In genomic region chr2:234335676-234336228, GRCh38 we compare ENCODE assay signal across 8 cellular contexts.
DNase-seq lines count a peak whose midpoint lies in the region; ATAC-seq and TF ChIP-seq lines count a peak whose summit lies in the region.
"Had no signal": no experiment of that assay in that cellular context is flagged by ENCODE, and none has a peak within 500 bp of the region (broad histone marks: within the 10 kb centered on the region; RNA-seq: fewer than 3 reads in every experiment).

No MANE protein-coding gene starts in this region.

- TF ChIP-seq CTCF in choroid plexus epithelial cell (conservative IDR thresholded peaks at IDR 0.05; ENCODE audit: low read depth, low read length) (no peak), lung (IDR thresholded peaks at IDR 0.05; ENCODE audit: control extremely low read depth, extremely low read depth) (no peak)

- H3K4me1 ChIP-seq in lung (ENCODE audit: control insufficient read depth in 2 of 2, insufficient read depth in 2 of 2, low read length in 2 of 2): peaks cover 0 to 3% of the 10 kb centered on the region in 2 donors

- H3K27ac ChIP-seq in lung (ENCODE audit: low read depth in 1 of 2, low read length in 1 of 2): no peak overlapping the region
- H3K27ac ChIP-seq: SK-N-MC had no signal

- H3K36me3 ChIP-seq in lung (ENCODE audit: control insufficient read depth in 2 of 2, insufficient read depth in 2 of 2, low read length in 2 of 2): no peaks in the 10 kb centered on the region

- peak; percentile 58 for DNase-seq in HK-2 (ENCODE audit: unreplicated experiment)
- DNase-seq in activated CD4-positive, alpha-beta T cell treated with anti-CD3 and anti-CD28 coated beads for 24 hours (ENCODE audit: low read depth in 2 of 2): peak; percentile 11 to 16
- peak; percentile 74 for DNase-seq in choroid plexus epithelial cell (ENCODE audit: low read depth)
- DNase-seq in lung (ENCODE audit: low spot score): peak; percentile 56
- DNase-seq in stimulated activated CD8-positive, alpha-beta memory T cell treated with anti-CD3 and anti-CD28 coated beads, Interleukin-15, amount 100 ng/mL, for 48 hours (ENCODE audit: low read depth in 2 of 2): peak; percentile 17 to 18
- DNase-seq in UCSD-AML1 (lab: John Stamatoyannopoulos, UW; ENCODE audit: unreplicated experiment): no peak

- no peak overlapping the region for H3K4me3 ChIP-seq in choroid plexus epithelial cell (ENCODE audit: low read depth, low read length)
- H3K4me3 ChIP-seq in lung: no peak overlapping the region
- H3K4me3 ChIP-seq: SK-N-MC had no signal

- H3K27me3 ChIP-seq in lung (ENCODE audit: control insufficient read depth, insufficient read depth): no peaks in the 10 kb centered on the region

- peak; percentile 63 for ATAC-seq in lung (ENCODE audit: insufficient read depth, low FRiP score)
- ATAC-seq in HG03025 (IDR thresholded peaks at IDR 0.05; ENCODE audit: low FRiP score, unreplicated experiment): no peak

- H3K9me3 ChIP-seq in lung (ENCODE audit: control insufficient read depth in 2 of 2, insufficient read depth in 1 of 2, low read length in 1 of 2): no peaks in the 10 kb centered on the region

- 32 to 40% methylated on average over 19 of the region's 19 CpGs for WGBS in lung, 2 donors
